Comparison of ENCODE assay signal across 12 cellular contexts in genomic region chr10:3895045-3895609, GRCh38.
DNase-seq lines count a peak whose midpoint lies in the region; ATAC-seq, FAIRE-seq and TF ChIP-seq lines count a peak whose summit lies in the region.
"Had no signal": no experiment of that assay in that cellular context is flagged by ENCODE, and none has a peak within 500 bp of the region (broad histone marks: within the 10 kb centered on the region; RNA-seq: fewer than 3 reads in every experiment).

No MANE protein-coding gene starts in this region.

- H3K4me3 ChIP-seq in hepatocyte: no peak overlapping the region
- H3K4me3 ChIP-seq: sigmoid colon had no signal

- in situ Hi-C loops in KBM-7 (cut with MboI; ENCODE audit: low pct_unique_long_range_greater_than_20kb, low sequenced_read_pairs): no loop called here

- DNase-seq in stimulated activated naive CD8-positive, alpha-beta T cell treated with anti-CD3 and anti-CD28 coated beads, Interleukin-15, amount 100 ng/mL, for 72 hours: no peak
- no peak for DNase-seq in hepatocyte (ENCODE audit: low spot score)
- no peak for DNase-seq in type B pancreatic cell (ENCODE audit: extremely low spot score, unreplicated experiment)
- no peak for DNase-seq in urothelium cell line (ENCODE audit: low spot score)
- no peak for DNase-seq in KBM-7
- DNase-seq: C1 segment of cervical spinal cord, NCI-H345, sigmoid colon had no signal

- no peaks in the 10 kb centered on the region for H3K36me3 ChIP-seq in hepatocyte (replicated peaks; ENCODE audit: insufficient read depth, low read depth)
- H3K36me3 ChIP-seq: sigmoid colon had no signal

- peaks cover 5% of the 10 kb centered on the region for H3K4me1 ChIP-seq in hepatocyte (ENCODE audit: insufficient read depth)

- no peak overlapping the region for H3K4me2 ChIP-seq in hepatocyte

- ATAC-seq in stimulated activated naive CD8-positive, alpha-beta T cell treated with anti-CD3 and anti-CD28 coated beads, Interleukin-15, amount 100 ng/mL, for 72 hours: no peak
- peak; percentile 64 for ATAC-seq in activated T-helper 17 cell treated with anti-CD3 and anti-CD28 coated beads, Interleukin-2, amount 50 U/mL, for 72 hours (replicated peaks)
- no peak for ATAC-seq in GM21825 (IDR thresholded peaks at IDR 0.05; ENCODE audit: unreplicated experiment)

- TF ChIP-seq CTCF in hepatocyte (IDR thresholded peaks at IDR 0.05; ENCODE audit: poor library complexity) (no peak), type B pancreatic cell (conservative IDR thresholded peaks at IDR 0.05) (no peak)

- no peak for FAIRE-seq in urothelium cell line (lab: Jason Lieb, UNC)
- FAIRE-seq: colon had no signal

- no peaks in the 10 kb centered on the region for H3K9me3 ChIP-seq in hepatocyte (ENCODE audit: low read depth)
- H3K9me3 ChIP-seq: sigmoid colon had no signal

- no peaks in the 10 kb centered on the region for H3K27me3 ChIP-seq in hepatocyte
- H3K27me3 ChIP-seq: sigmoid colon had no signal

- H3K27ac ChIP-seq in hepatocyte: peak overlapping the region; percentile 75
- H3K27ac ChIP-seq: sigmoid colon had no signal

- H3K27me3 Mint-ChIP-seq in stimulated activated naive CD8-positive, alpha-beta T cell treated with anti-CD3 and anti-CD28 coated beads, Interleukin-15, Interleukin-2, amounts not matched to agents 100 ng/mL and 50 ng/mL, for 24 hours: no peaks in the 10 kb centered on the region
- H3K27me3 Mint-ChIP-seq in stimulated activated naive CD8-positive, alpha-beta T cell treated with anti-CD3 and anti-CD28 coated beads, Interleukin-15, amount 100 ng/mL, for 72 hours: no peaks in the 10 kb centered on the region
- no peaks in the 10 kb centered on the region for H3K27me3 Mint-ChIP-seq in activated T-helper 17 cell treated with anti-CD3 and anti-CD28 coated beads, Interleukin-2, amount 50 U/mL, for 72 hours
- no peaks in the 10 kb centered on the region for H3K27me3 Mint-ChIP-seq in type B pancreatic cell

- H3K27ac Mint-ChIP-seq in stimulated activated naive CD8-positive, alpha-beta T cell treated with anti-CD3 and anti-CD28 coated beads, Interleukin-15, Interleukin-2, amounts not matched to agents 100 ng/mL and 50 ng/mL, for 24 hours: peak overlapping the region; percentile 58
- H3K27ac Mint-ChIP-seq in stimulated activated naive CD8-positive, alpha-beta T cell treated with anti-CD3 and anti-CD28 coated beads, Interleukin-15, amount 100 ng/mL, for 72 hours: no peak overlapping the region
- peak overlapping the region; percentile 89 for H3K27ac Mint-ChIP-seq in activated T-helper 17 cell treated with anti-CD3 and anti-CD28 coated beads, Interleukin-2, amount 50 U/mL, for 72 hours
- peak overlapping the region; percentile 81 for H3K27ac Mint-ChIP-seq in type B pancreatic cell

- H2AFZ ChIP-seq in hepatocyte: no peak overlapping the region

- no peak overlapping the region for H3K4me3 Mint-ChIP-seq in stimulated activated naive CD8-positive, alpha-beta T cell treated with anti-CD3 and anti-CD28 coated beads, Interleukin-15, Interleukin-2, amounts not matched to agents 100 ng/mL and 50 ng/mL, for 24 hours
- no peak overlapping the region for H3K4me3 Mint-ChIP-seq in stimulated activated naive CD8-positive, alpha-beta T cell treated with anti-CD3 and anti-CD28 coated beads, Interleukin-15, amount 100 ng/mL, for 72 hours
- H3K4me3 Mint-ChIP-seq in activated T-helper 17 cell treated with anti-CD3 and anti-CD28 coated beads, Interleukin-2, amount 50 U/mL, for 72 hours: peak overlapping the region; percentile 20
- peak overlapping the region; percentile 30 for H3K4me3 Mint-ChIP-seq in type B pancreatic cell

- no peaks in the 10 kb centered on the region for H3K9me3 Mint-ChIP-seq in stimulated activated naive CD8-positive, alpha-beta T cell treated with anti-CD3 and anti-CD28 coated beads, Interleukin-15, Interleukin-2, amounts not matched to agents 100 ng/mL and 50 ng/mL, for 24 hours
- no peaks in the 10 kb centered on the region for H3K9me3 Mint-ChIP-seq in stimulated activated naive CD8-positive, alpha-beta T cell treated with anti-CD3 and anti-CD28 coated beads, Interleukin-15, amount 100 ng/mL, for 72 hours
- H3K9me3 Mint-ChIP-seq in activated T-helper 17 cell treated with anti-CD3 and anti-CD28 coated beads, Interleukin-2, amount 50 U/mL, for 72 hours: no peaks in the 10 kb centered on the region
- no peaks in the 10 kb centered on the region for H3K9me3 Mint-ChIP-seq in type B pancreatic cell

- WGBS in hepatocyte (ENCODE audit: low lambda C conversion rate, missing lambda C conversion rate): 62% methylated on average over 5 of the region's 5 CpGs

- no peaks in the 10 kb centered on the region for H4K20me1 ChIP-seq in hepatocyte (ENCODE audit: insufficient read depth, poor library complexity, severe bottlenecking)

- H3K79me2 ChIP-seq in hepatocyte: no peaks in the 10 kb centered on the region

- H3K36me3 Mint-ChIP-seq in stimulated activated naive CD8-positive, alpha-beta T cell treated with anti-CD3 and anti-CD28 coated beads, Interleukin-15, Interleukin-2, amounts not matched to agents 100 ng/mL and 50 ng/mL, for 24 hours (ENCODE audit: low read depth): no peaks in the 10 kb centered on the region
- H3K36me3 Mint-ChIP-seq in activated T-helper 17 cell treated with anti-CD3 and anti-CD28 coated beads, Interleukin-2, amount 50 U/mL, for 72 hours (ENCODE audit: low read depth): no peaks in the 10 kb centered on the region
- no peaks in the 10 kb centered on the region for H3K36me3 Mint-ChIP-seq in type B pancreatic cell

- peaks cover 54% of the 10 kb centered on the region for H3K4me1 Mint-ChIP-seq in stimulated activated naive CD8-positive, alpha-beta T cell treated with anti-CD3 and anti-CD28 coated beads, Interleukin-15, Interleukin-2, amounts not matched to agents 100 ng/mL and 50 ng/mL, for 24 hours (ENCODE audit: low read depth)
- peaks cover 25% of the 10 kb centered on the region for H3K4me1 Mint-ChIP-seq in stimulated activated naive CD8-positive, alpha-beta T cell treated with anti-CD3 and anti-CD28 coated beads, Interleukin-15, amount 100 ng/mL, for 72 hours
- peaks cover 37% of the 10 kb centered on the region for H3K4me1 Mint-ChIP-seq in activated T-helper 17 cell treated with anti-CD3 and anti-CD28 coated beads, Interleukin-2, amount 50 U/mL, for 72 hours
- peaks cover 28% of the 10 kb centered on the region for H3K4me1 Mint-ChIP-seq in type B pancreatic cell (ENCODE audit: unreplicated experiment)

- H3K9me2 ChIP-seq in hepatocyte (replicated peaks; ENCODE audit: insufficient read depth): no peaks in the 10 kb centered on the region

Comparison
In these comparisons a context has a peak if more than half of its experiments do, and no peak if none do; other contexts are left out.
1. H3K27ac Mint-ChIP-seq: peak in stimulated activated naive CD8-positive, alpha-beta T cell treated with anti-CD3 and anti-CD28 coated beads, Interleukin-15, Interleukin-2, amounts not matched to agents 100 ng/mL and 50 ng/mL, for 24 hours (single experiment), activated T-helper 17 cell treated with anti-CD3 and anti-CD28 coated beads, Interleukin-2, amount 50 U/mL, for 72 hours (single experiment) and type B pancreatic cell (single experiment); none in stimulated activated naive CD8-positive, alpha-beta T cell treated with anti-CD3 and anti-CD28 coated beads, Interleukin-15, amount 100 ng/mL, for 72 hours (0 of 2).
2. H3K4me3 Mint-ChIP-seq: peak in activated T-helper 17 cell treated with anti-CD3 and anti-CD28 coated beads, Interleukin-2, amount 50 U/mL, for 72 hours (single experiment) and type B pancreatic cell (single experiment); none in stimulated activated naive CD8-positive, alpha-beta T cell treated with anti-CD3 and anti-CD28 coated beads, Interleukin-15, Interleukin-2, amounts not matched to agents 100 ng/mL and 50 ng/mL, for 24 hours (single experiment) and stimulated activated naive CD8-positive, alpha-beta T cell treated with anti-CD3 and anti-CD28 coated beads, Interleukin-15, amount 100 ng/mL, for 72 hours (0 of 2).